1 cellular context compared by ENCODE assay signal in genomic region chr16:14121135-14121534, GRCh38.
A peak's percentile ranks its signal among the peaks of the same experiment; 100 is the strongest.
TF ChIP-seq lines count a peak whose summit lies in the region.

No MANE protein-coding gene starts in this region.

TF ChIP-seq in GM12878, 131 proteins besides CTCF, POLR2A, EP300 and RAD21 (continued from another document):
- TF ChIP-seq CUX1 (IDR thresholded peaks at IDR 0.05; ENCODE audit: insufficient replicate concordance, low read depth, low read length) = peak; percentile 34
- TF ChIP-seq FOXM1 (IDR thresholded peaks at IDR 0.05; ENCODE audit: low read depth, low read length) = 0 out of 2 replicates have a peak, but pooled peaks have one; percentile 32
- TF ChIP-seq PRDM15 (CRISPR knock-in tag; IDR thresholded peaks at IDR 0.05) = no peak
- peak; percentile 71 for TF ChIP-seq NFIC (IDR thresholded peaks at IDR 0.05; ENCODE audit: low read depth, low read length)
- peak; percentile 78 for TF ChIP-seq SPI1 (IDR thresholded peaks at IDR 0.05; ENCODE audit: borderline replicate concordance, insufficient read depth, low read depth, low read length)
- TF ChIP-seq SKIL (IDR thresholded peaks at IDR 0.05; ENCODE audit: low read depth, poor library complexity, severe bottlenecking) = peak; percentile 47
- no peak; the same call in 1 of the 2 replicates for TF ChIP-seq TBL1XR1 (IDR thresholded peaks at IDR 0.05; ENCODE audit: low read depth, low read length)
- TF ChIP-seq RELB (IDR thresholded peaks at IDR 0.05; ENCODE audit: low read depth) = peak; percentile 61; the same call in 1 of the 2 replicates
- 0 out of 2 replicates have a peak, but pooled peaks have one; percentile 38 for TF ChIP-seq ATF2 (IDR thresholded peaks at IDR 0.05; ENCODE audit: low read length)
- 0 out of 2 replicates have a peak, but pooled peaks have one; percentile 18 for TF ChIP-seq RAD51 (IDR thresholded peaks at IDR 0.05)
- no peak for TF ChIP-seq EZH2 (IDR thresholded peaks at IDR 0.05; ENCODE audit: borderline replicate concordance, control insufficient read depth, low read depth, low read length)
- TF ChIP-seq RUNX3 (IDR thresholded peaks at IDR 0.05; ENCODE audit: low read length) = 0 out of 2 replicates have a peak, but pooled peaks have one; percentile 18
- no peak for TF ChIP-seq IRF5 (IDR thresholded peaks at IDR 0.05; ENCODE audit: borderline replicate concordance)
- 0 out of 2 replicates have a peak, but pooled peaks have one; percentile 20 for TF ChIP-seq ATF7 (IDR thresholded peaks at IDR 0.05; ENCODE audit: low read depth)
- TF ChIP-seq LARP7 (IDR thresholded peaks at IDR 0.05) = no peak
